In the genomic region with DNA sequence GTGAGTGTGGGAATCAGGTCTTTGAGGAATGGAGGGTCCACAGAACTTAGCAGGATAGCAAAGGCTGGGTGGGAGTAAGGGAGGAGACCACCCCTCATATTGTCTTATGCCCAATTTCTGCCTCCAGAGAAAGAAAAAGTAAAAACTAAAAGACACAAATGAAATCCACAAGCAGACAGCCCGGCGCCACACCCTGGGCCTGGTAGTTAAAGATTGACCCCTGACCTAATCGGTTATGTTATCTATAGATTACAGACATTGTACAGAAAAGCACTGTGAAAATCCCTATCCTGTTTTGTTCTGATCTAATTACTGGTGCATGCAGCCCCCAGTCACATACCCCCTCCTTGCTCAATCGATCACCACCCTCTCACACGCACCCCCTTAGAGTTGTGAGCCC, we compare ENCODE assay signal across 7 cellular contexts. TPM values are rescaled to one million over a fixed set of nuclear protein-coding genes. Genes with fewer than 3 reads are reported as not detected.
DNase-seq lines count a peak whose midpoint lies in the region; ATAC-seq, FAIRE-seq and TF ChIP-seq lines count a peak whose summit lies in the region.
"Not testable (repeated sequence)": the region's sequence is repeated elsewhere in the genome, so short reads cannot be mapped to it uniquely, and the experiment has no call there.

No MANE protein-coding gene starts in this region.

- not testable (repeated sequence) for ATAC-seq in K562

- H3K9me3 Mint-ChIP-seq in CD14-positive monocyte, nephron progenitor cell: not testable (repeated sequence)

- H3K4me2 ChIP-seq in K562 (ENCODE audit: insufficient read depth, low read length): not testable (repeated sequence)
- peak overlapping the region; percentile 46 for H3K4me2 ChIP-seq in trophoblast cell (ENCODE audit: low read length)

- H2BK120ac ChIP-seq in trophoblast cell (ENCODE audit: insufficient read depth, low read length, poor library complexity): peak overlapping the region; percentile 99

- TF ChIP-seq POLR2A in K562 (conservative IDR thresholded peaks at IDR 0.05): not testable (repeated sequence)

- H3K27ac Mint-ChIP-seq in CD14-positive monocyte: peak overlapping the region in 4 of 7 donors; percentile 2 to 73 (median 12)
- H3K27ac Mint-ChIP-seq in nephron progenitor cell: peak overlapping the region; percentile 96

- H4K12ac ChIP-seq in trophoblast cell (ENCODE audit: low read depth, low read length): not testable (repeated sequence)

- peak overlapping the region; percentile 48 for H3K14ac ChIP-seq in trophoblast cell (ENCODE audit: low read length)

- not testable (repeated sequence) for TF ChIP-seq EP300 in K562 (IDR thresholded peaks at IDR 0.05; ENCODE audit: low read length)

- peak overlapping the region; percentile 39 for H4K8ac ChIP-seq in trophoblast cell (ENCODE audit: low read depth, low read length)

- WGBS in K562 (ENCODE audit: insufficient coverage, low coverage, missing lambda C conversion rate): 18% methylated on average over 5 of the region's 5 CpGs
- WGBS in mesodermal cell (ENCODE audit: insufficient coverage in 2 of 2), 2 experiments: 90% methylated on average over 3 of the region's 5 CpGs; no CpG with 5 or more reads in 1 of the 2 experiments
- WGBS in trophoblast cell (ENCODE audit: extremely low coverage, insufficient coverage, insufficient read length): no CpG with 5 or more reads among the region's 5 CpGs

- CTCF ChIA-PET in K562 (lab: Yijun Ruan, JAX; ENCODE audit: low intra/inter-chr PET ratio): not testable (repeated sequence)

- peak overlapping the region; percentile 100 for H2BK5ac ChIP-seq in trophoblast cell (ENCODE audit: low read depth, low read length, poor library complexity)

- peaks cover 58% of the 10 kb centered on the region for H3K4me1 Mint-ChIP-seq in CD14-positive monocyte
- peaks cover 70% of the 10 kb centered on the region for H3K4me1 Mint-ChIP-seq in nephron progenitor cell

- not testable (repeated sequence) for FAIRE-seq in K562 (lab: Jason Lieb, UNC)

- not testable (repeated sequence) for H3K23ac ChIP-seq in trophoblast cell (ENCODE audit: low read length)

- peak overlapping the region; percentile 99 for H4K91ac ChIP-seq in trophoblast cell (ENCODE audit: low read depth, low read length)

- H3K79me2 ChIP-seq in K562 (ENCODE audit: control insufficient read depth, insufficient read depth, low read length); trophoblast cell (ENCODE audit: control insufficient read depth, insufficient read depth, low read length, poor library complexity): not testable (repeated sequence)

- not testable (repeated sequence) for TF ChIP-seq RAD21 in K562 (CRISPR knock-in tag; conservative IDR thresholded peaks at IDR 0.05 in 1 of 2, IDR thresholded peaks at IDR 0.05 in 1 of 2)

- not testable (repeated sequence) for H3K36me3 ChIP-seq in K562 (ENCODE audit: control insufficient read depth, insufficient read depth, low read length); cardiac muscle cell; mesodermal cell (ENCODE audit: control insufficient read depth, insufficient read depth, low read length); trophoblast cell (ENCODE audit: control insufficient read depth in 1 of 2, insufficient read depth in 2 of 2, low read length in 2 of 2)

- H3K36me3 Mint-ChIP-seq in CD14-positive monocyte; nephron progenitor cell (ENCODE audit: low read depth): not testable (repeated sequence)

- intact Hi-C loops in CD14-positive monocyte (cut with micrococcal nuclease): not testable (repeated sequence)
- intact Hi-C loops in K562 (cut with micrococcal nuclease): loop anchor here (5.0 kb wide), 1 partner anchor 44 kb away; no protein-coding TSS in a partner anchor

- not testable (repeated sequence) for H3K9me1 ChIP-seq in K562 (ENCODE audit: control insufficient read depth, insufficient read depth, low read length)

- not testable (repeated sequence) for H3K4me3 ChIP-seq in K562; cardiac muscle cell; mesodermal cell (ENCODE audit: extremely low read depth, insufficient read depth, low read length, poor library complexity, severe bottlenecking); trophoblast cell (ENCODE audit: low read depth, low read length)

- peak overlapping the region; percentile 58 for H3K18ac ChIP-seq in trophoblast cell (ENCODE audit: low read length)

- not testable (repeated sequence) for TF ChIP-seq CTCF in CD14-positive monocyte (IDR thresholded peaks at IDR 0.05); K562 (IDR thresholded peaks at IDR 0.05 in 2 of 3, conservative IDR thresholded peaks at IDR 0.05 in 1 of 3; ENCODE audit: insufficient read depth in 2 of 3, low read depth in 1 of 3, low read length in 3 of 3); cardiac muscle cell (IDR thresholded peaks at IDR 0.05; ENCODE audit: low read depth, low read length); nephron progenitor cell (IDR thresholded peaks at IDR 0.05)

- in situ Hi-C loops in K562 (cut with MboI): not testable (repeated sequence)

- H3K4me1 ChIP-seq in K562 (replicated peaks in 1 of 2; ENCODE audit: control insufficient read depth in 2 of 2, insufficient read depth in 2 of 2, low read length in 2 of 2) (peaks cover 0 to 13% of the 10 kb centered on the region in 2 experiments; a peak in 3 of 5 replicates), cardiac muscle cell (ENCODE audit: low read depth) (peaks cover 25% of the 10 kb centered on the region), mesodermal cell (ENCODE audit: control insufficient read depth, insufficient read depth, low read length, poor library complexity, severe bottlenecking) (peaks cover 41% of the 10 kb centered on the region), trophoblast cell (ENCODE audit: control insufficient read depth in 1 of 2, insufficient read depth in 2 of 2, low read length in 2 of 2) (peaks cover 27 to 33% of the 10 kb centered on the region in 2 experiments)

- not testable (repeated sequence) for BruUV-seq in K562 (replicated peaks; lab: Mats Ljungman, UMichigan)

- not testable (repeated sequence) for DNase-seq in CD14-positive monocyte (ENCODE audit: low spot score); K562 (ENCODE audit: extremely low read depth in 1 of 4, low spot score in 3 of 4); cardiac muscle cell (ENCODE audit: low read depth in 1 of 2, low spot score in 1 of 2); nephron progenitor cell; trophoblast cell
- DNase-seq in OCI-M1 (lab: John Stamatoyannopoulos, UW): peak; percentile 60

- H3K9ac ChIP-seq in K562 (ENCODE audit: insufficient read depth in 1 of 2, low read depth in 2 of 2, low read length in 2 of 2); trophoblast cell (ENCODE audit: low read length): not testable (repeated sequence)

- not testable (repeated sequence) for H3K9me3 ChIP-seq in K562 (replicated peaks; ENCODE audit: control insufficient read depth, insufficient read depth, low read depth, low read length); cardiac muscle cell (ENCODE audit: low read depth); mesodermal cell (ENCODE audit: control insufficient read depth, low read length); trophoblast cell (ENCODE audit: insufficient read depth, low read depth, low read length)

- peaks cover 47% of the 10 kb centered on the region for H3K79me1 ChIP-seq in trophoblast cell (ENCODE audit: low read length)

- H3K4ac ChIP-seq in trophoblast cell (ENCODE audit: low read depth, low read length): peak overlapping the region; percentile 48

- H3K4me3 Mint-ChIP-seq in CD14-positive monocyte: not testable (repeated sequence)
- peak overlapping the region; percentile 19 for H3K4me3 Mint-ChIP-seq in nephron progenitor cell

- not testable (repeated sequence) for H3K27me3 Mint-ChIP-seq in CD14-positive monocyte (ENCODE audit: low read depth in 3 of 3); nephron progenitor cell (ENCODE audit: low read depth, poor library complexity)

- not testable (repeated sequence) for H3K27me3 ChIP-seq in K562 (ENCODE audit: control insufficient read depth in 2 of 2, insufficient read depth in 2 of 2, low read length in 2 of 2); cardiac muscle cell; trophoblast cell (ENCODE audit: insufficient read depth, low read length)

- not testable (repeated sequence) for H2AK5ac ChIP-seq in trophoblast cell (ENCODE audit: low read length)

- H2BK12ac ChIP-seq in trophoblast cell (ENCODE audit: low read length): peak overlapping the region; percentile 97

- POLR2A ChIA-PET in K562 (lab: Yijun Ruan, JAX): interaction anchor here (0.6 to 1.2 kb wide), 3 partner anchors 9 to 22 kb away, joined by 3 to 4 read pairs (median 3); no protein-coding TSS in a partner anchor

- not testable (repeated sequence) for H4K20me1 ChIP-seq in K562 (replicated peaks; ENCODE audit: control insufficient read depth, insufficient read depth, low read length)

- not testable (repeated sequence) for H3K27ac ChIP-seq in K562 (ENCODE audit: extremely low read depth, low read depth, low read length)
- H3K27ac ChIP-seq in cardiac muscle cell: peak overlapping the region; percentile 98
- H3K27ac ChIP-seq in mesodermal cell (ENCODE audit: low read depth, low read length, severe bottlenecking): peak overlapping the region; percentile 87
- peak overlapping the region; percentile 99 for H3K27ac ChIP-seq in trophoblast cell (ENCODE audit: low read depth, low read length)

- H2AFZ ChIP-seq in K562 (ENCODE audit: low read depth, low read length); trophoblast cell (ENCODE audit: insufficient read depth, low read length, poor library complexity): not testable (repeated sequence)

RNA-seq across cellular contexts. Expression of a gene that starts 36.8 kb away (rescaled TPM):
- 1 to 10 TPM; 6.8 to 8.5 TPM for polyA plus RNA-seq in CD14-positive monocyte
- total RNA-seq in K562 (2011; cell fraction: chromatin; rRNA removed; ENCODE audit: low replicate concordance): 40.3 and 147 TPM in 2 replicates
- total RNA-seq in K562 (2011; cell fraction: nucleolus; rRNA removed): 13.8 and 22.6 TPM in 2 replicates
- total RNA-seq in K562 (2011; cell fraction: nucleoplasm; rRNA removed): 55.4 and 77.5 TPM in 2 replicates
- 9.1 and 9.4 TPM in 2 replicates for total RNA-seq in K562 (2014; rRNA removed)
- 19.2 and 22.3 TPM in 2 replicates for total RNA-seq in K562 (2014; rRNA removed; fragmentation: Illumina TruSeq; extraction: Trizol)
- total RNA-seq in K562 (2015; rRNA removed; fragmentation: Illumina TruSeq; extraction: Trizol): 18.8 and 20.6 TPM in 2 replicates
- 15.9 and 18.5 TPM in 2 replicates for total RNA-seq in K562 (2021)
- polyA plus RNA-seq in K562 (2011; rRNA removed): 15.7 and 15.9 TPM in 2 replicates
- 1.8 and 4.8 TPM in 2 replicates for polyA plus RNA-seq in K562 (2011; cell fraction: cytosol; rRNA removed)
- 13.8 and 22.3 TPM in 2 replicates for polyA plus RNA-seq in K562 (2011; cell fraction: nucleus; rRNA removed)
- polyA plus RNA-seq in K562 (2012): 9.6 and 12.5 TPM in 2 replicates
- polyA plus RNA-seq in K562 (2014; fragmentation: Illumina TruSeq; extraction: Trizol): 11.5 and 14.3 TPM in 2 replicates
- polyA plus RNA-seq in K562 (2014; fragmentation: Nextera tagmentation; extraction: Ambion mirVana): 1 to 10 TPM; 2.5 to 3.6 TPM
- polyA plus RNA-seq in K562 (2014; rRNA removed): 8.0 and 10.7 TPM in 2 replicates
- polyA minus RNA-seq in K562 (2011; rRNA and poly(A)+ RNA removed): 39.5 and 71.3 TPM in 2 replicates
- polyA minus RNA-seq in K562 (2011; cell fraction: cytosol; rRNA and poly(A)+ RNA removed): 17.1 and 19.9 TPM in 2 replicates
- 35.9 and 73.6 TPM in 2 replicates for polyA minus RNA-seq in K562 (2011; cell fraction: nucleus; rRNA and poly(A)+ RNA removed)
- 41.4 and 48.6 TPM in 2 replicates for total RNA-seq in cardiac muscle cell
- 23.0 and 28.9 TPM in 2 replicates for polyA plus RNA-seq in cardiac muscle cell
- 53.0 TPM for polyA plus RNA-seq in mesodermal cell (2013, experiment 1 of 2)
- polyA plus RNA-seq in mesodermal cell (2013, experiment 2 of 2): 60.8 TPM
- polyA plus RNA-seq in trophoblast cell (2013): 143 and 152 TPM in 2 replicates

RNA-seq across cellular contexts. Expression of a gene that starts 52.3 kb away (rescaled TPM):
- 10 to 100 TPM; 51.1 to 61.5 TPM for polyA plus RNA-seq in CD14-positive monocyte
- total RNA-seq in K562 (2011; cell fraction: chromatin; rRNA removed; ENCODE audit: low replicate concordance): 43.3 and 43.8 TPM in 2 replicates
- total RNA-seq in K562 (2011; cell fraction: nucleolus; rRNA removed): 42.9 and 48.8 TPM in 2 replicates
- total RNA-seq in K562 (2011; cell fraction: nucleoplasm; rRNA removed): 52.9 and 57.7 TPM in 2 replicates
- total RNA-seq in K562 (2014; rRNA removed): 30.5 and 34.4 TPM in 2 replicates
- 54.7 and 62.1 TPM in 2 replicates for total RNA-seq in K562 (2014; rRNA removed; fragmentation: Illumina TruSeq; extraction: Trizol)
- 44.5 and 46.0 TPM in 2 replicates for total RNA-seq in K562 (2015; rRNA removed; fragmentation: Illumina TruSeq; extraction: Trizol)
- total RNA-seq in K562 (2021): 38.9 and 40.3 TPM in 2 replicates
- 59.3 and 60.4 TPM in 2 replicates for polyA plus RNA-seq in K562 (2011; rRNA removed)
- polyA plus RNA-seq in K562 (2011; cell fraction: cytosol; rRNA removed): 50.8 and 72.2 TPM in 2 replicates
- 31.5 and 37.4 TPM in 2 replicates for polyA plus RNA-seq in K562 (2011; cell fraction: nucleus; rRNA removed)
- polyA plus RNA-seq in K562 (2012): 49.3 and 58.4 TPM in 2 replicates
- 56.4 and 59.3 TPM in 2 replicates for polyA plus RNA-seq in K562 (2014; fragmentation: Illumina TruSeq; extraction: Trizol)
- 10 to 100 TPM; 92.9 to 97.9 TPM for polyA plus RNA-seq in K562 (2014; fragmentation: Nextera tagmentation; extraction: Ambion mirVana)
- polyA plus RNA-seq in K562 (2014; rRNA removed): 39.1 and 49.9 TPM in 2 replicates
- 54.5 and 72.3 TPM in 2 replicates for polyA minus RNA-seq in K562 (2011; rRNA and poly(A)+ RNA removed)
- 14.7 and 28.0 TPM in 2 replicates for polyA minus RNA-seq in K562 (2011; cell fraction: cytosol; rRNA and poly(A)+ RNA removed)
- polyA minus RNA-seq in K562 (2011; cell fraction: nucleus; rRNA and poly(A)+ RNA removed): 22.5 and 45.2 TPM in 2 replicates
- total RNA-seq in cardiac muscle cell: 10.9 and 14.0 TPM in 2 replicates
- 29.1 and 35.1 TPM in 2 replicates for polyA plus RNA-seq in cardiac muscle cell
- polyA plus RNA-seq in mesodermal cell (2013, experiment 1 of 2): 32.2 TPM
- polyA plus RNA-seq in mesodermal cell (2013, experiment 2 of 2): 33.8 TPM
- polyA plus RNA-seq in trophoblast cell (2013): 24.8 and 24.9 TPM in 2 replicates
